ENCODE assay signal across 8 cellular contexts in genomic region chr1:91021686-91022517, GRCh38. TPM values are rescaled to one million over a fixed set of nuclear protein-coding genes. Genes with fewer than 3 reads are reported as not detected.
DNase-seq lines count a peak whose midpoint lies in the region; ATAC-seq and TF ChIP-seq lines count a peak whose summit lies in the region.

TSS of gene ZNF644 (minus strand) at chr1:91022035. CDS start at chr1:90982353, 39,682 bp downstream.

- intact Hi-C loops in left ventricle myocardium superior (cut with micrococcal nuclease): no loop called here
- intact Hi-C loops in psoas muscle (cut with DNase I): loop anchor here in 1 of 2 donors (5.0 to 10.0 kb wide), 2 partner anchors 115 to 167 kb away; no protein-coding TSS in a partner anchor

- H3K4me1 Mint-ChIP-seq in T-helper 17 cell: peaks cover 42% of the 10 kb centered on the region

- H3K36me3 ChIP-seq in psoas muscle (ENCODE audit: insufficient read depth in 1 of 2, low read depth in 1 of 2) (no peaks in the 10 kb centered on the region), urinary bladder (ENCODE audit: insufficient read depth) (no peaks in the 10 kb centered on the region)

- peak within 1 kb of the TSS; percentile 94 for H3K4me3 Mint-ChIP-seq in T-helper 17 cell

- no peaks in the 10 kb centered on the region for H3K27me3 Mint-ChIP-seq in T-helper 17 cell

- DNase-seq in NCI-H1694 (lab: John Stamatoyannopoulos, UW): peak; percentile 73
- DNase-seq in T-helper 17 cell: peak; percentile 81 to 87 (median 87)
- DNase-seq in amygdala (lab: John Stamatoyannopoulos, UW): peak; percentile 69 to 96 (median 89)
- DNase-seq in left ventricle myocardium superior: peak; percentile 94
- DNase-seq in psoas muscle: peak; percentile 92 to 95

- H3K4me3 ChIP-seq in psoas muscle (peak within 1 kb of the TSS; percentile 97), urinary bladder (ENCODE audit: low read depth, low read length) (peak within 1 kb of the TSS; percentile 73)

- peaks cover 2% of the 10 kb centered on the region for H3K36me3 Mint-ChIP-seq in T-helper 17 cell (ENCODE audit: low read depth)

- ATAC-seq in GM18499 (IDR thresholded peaks at IDR 0.05; ENCODE audit: insufficient read depth, unreplicated experiment): peak; percentile 76
- ATAC-seq in HG02885 (IDR thresholded peaks at IDR 0.05; ENCODE audit: poor library complexity, unreplicated experiment): peak; percentile 76
- peak; percentile 84 for ATAC-seq in T-helper 17 cell
- ATAC-seq in left ventricle myocardium superior: peak; percentile 94
- peak; percentile 91 to 97 (median 95) for ATAC-seq in psoas muscle

- no peaks in the 10 kb centered on the region for H3K27me3 ChIP-seq in psoas muscle (ENCODE audit: insufficient read depth in 3 of 3, low read length in 2 of 3)

- TF ChIP-seq CTCF in psoas muscle (IDR thresholded peaks at IDR 0.05): no peak

- H3K9me3 ChIP-seq in T-helper 17 cell (ENCODE audit: control insufficient read depth, low read length, poor library complexity, severe bottlenecking) (no peaks in the 10 kb centered on the region), psoas muscle (no peaks in the 10 kb centered on the region)

- H3K27ac ChIP-seq in psoas muscle (peak within 1 kb of the TSS; percentile 99), urinary bladder (ENCODE audit: low read depth) (peak within 1 kb of the TSS; percentile 95)

- peaks cover 23% of the 10 kb centered on the region for H3K4me1 ChIP-seq in psoas muscle
- H3K4me1 ChIP-seq in urinary bladder (ENCODE audit: insufficient read depth): no peaks in the 10 kb centered on the region

- WGBS in psoas muscle, 3 donors: 1% methylated on average over 63 to 70 of the region's 70 CpGs
- WGBS in urinary bladder: under 1% methylated on average over 70 of the region's 70 CpGs

- H3K27ac Mint-ChIP-seq in T-helper 17 cell: peak within 1 kb of the TSS; percentile 95

RNA-seq across cellular contexts. Expression of gene ZNF644, which starts in this region (rescaled TPM):
- 100 to 1,000 TPM; 126 to 136 TPM for total RNA-seq in T-helper 17 cell
- total RNA-seq in left ventricle myocardium superior: 32.5 TPM
- 10 to 100 TPM; 27.5 to 35.6 (median 34.1) TPM for total RNA-seq in psoas muscle
- polyA plus RNA-seq in psoas muscle: 10 to 100 TPM; 16.3 to 24.1 (median 16.7) TPM
- total RNA-seq in urinary bladder: 168 TPM
- polyA plus RNA-seq in urinary bladder: 19.0 TPM

Comparison
In these comparisons a context has a peak if more than half of its experiments do, and no peak if none do; other contexts are left out.
1. Peak in every context shown above with its lines: DNase-seq, ATAC-seq, H3K4me3 ChIP-seq and H3K27ac ChIP-seq.